19 cellular contexts compared by ENCODE assay signal in genomic region chr18:74381621-74382350, GRCh38.
DNase-seq lines count a peak whose midpoint lies in the region; ATAC-seq lines count a peak whose summit lies in the region.
"Had no signal": no experiment of that assay in that cellular context is flagged by ENCODE, and none has a peak within 500 bp of the region (broad histone marks: within the 10 kb centered on the region; RNA-seq: fewer than 3 reads in every experiment).

No MANE protein-coding gene starts in this region.

- peak; percentile 49 for DNase-seq in activated effector memory CD4-positive, alpha-beta T cell treated with anti-CD3 and anti-CD28 coated beads, Interleukin-2, amount 50 U/mL, for 16 hours
- DNase-seq in activated effector memory CD4-positive, alpha-beta T cell treated with Interleukin-2 at 50 U/mL for 16 hours, result no peak
- DNase-seq in ecto neural progenitor cell (ENCODE audit: low spot score), result peak; percentile 23
- peak; percentile 6 for DNase-seq in myocyte (ENCODE audit: low read depth)
- no peak for DNase-seq in activated naive CD4-positive, alpha-beta T cell (lab: John Stamatoyannopoulos, UW)
- no peak for DNase-seq in DMS79 treated with DMSO at 0.1 percent for 48 hours (lab: John Stamatoyannopoulos, UW)
- DNase-seq: ACHN; BE2C; C1 segment of cervical spinal cord; CD4-positive, CD25-positive, alpha-beta regulatory T cell; DMS153; DMS79; GF-D8; GOT3; H7; HFFc6 had no signal

- no peak for ATAC-seq in GM18502 (IDR thresholded peaks at IDR 0.05; ENCODE audit: poor library complexity, unreplicated experiment)
- ATAC-seq: HCT116, HepG2 had no signal

Comparison
In these comparisons a context has a peak if more than half of its experiments do, and no peak if none do; other contexts are left out.
1. DNase-seq: peak in activated effector memory CD4-positive, alpha-beta T cell treated with anti-CD3 and anti-CD28 coated beads, Interleukin-2, amount 50 U/mL, for 16 hours (single experiment), ecto neural progenitor cell (single experiment) and myocyte (single experiment); none in activated effector memory CD4-positive, alpha-beta T cell treated with Interleukin-2 at 50 U/mL for 16 hours (single experiment), activated naive CD4-positive, alpha-beta T cell (0 of 4) and DMS79 treated with DMSO at 0.1 percent for 48 hours (single experiment).